1 cellular context compared by ENCODE assay signal in genomic region chr1:75587692-75588091, GRCh38.
TF ChIP-seq lines count a peak whose summit lies in the region.

No MANE protein-coding gene starts in this region.

TF ChIP-seq in H1, 55 proteins besides CTCF, POLR2A, EP300 and RAD21:
- TF ChIP-seq SP2 (IDR thresholded peaks at IDR 0.05; ENCODE audit: low read length) (no peak), TBP (IDR thresholded peaks at IDR 0.05; ENCODE audit: low read depth, low read length) (no peak)
